13 cellular contexts compared by ENCODE assay signal in genomic region chr20:19943021-19943659, GRCh38.
DNase-seq lines count a peak whose midpoint lies in the region; ATAC-seq and TF ChIP-seq lines count a peak whose summit lies in the region.
"Had no signal": no experiment of that assay in that cellular context is flagged by ENCODE, and none has a peak within 500 bp of the region (broad histone marks: within the 10 kb centered on the region; RNA-seq: fewer than 3 reads in every experiment).

No MANE protein-coding gene starts in this region.

- no peak for TF ChIP-seq CTCF in body of pancreas (IDR thresholded peaks at IDR 0.05)
- no peak for TF ChIP-seq CTCF in lower lobe of right lung (IDR thresholded peaks at IDR 0.05)

- no peak for TF ChIP-seq POLR2A in body of pancreas (IDR thresholded peaks at IDR 0.05)

- H3K4me3 ChIP-seq in body of pancreas (no peak overlapping the region), lower lobe of right lung (no peak overlapping the region)
- H3K4me3 ChIP-seq: psoas muscle, SJSA1 had no signal

- DNase-seq in MV-4-11 (lab: John Stamatoyannopoulos, UW) (peak; percentile 81), body of pancreas (peak in 3 of 4 donors; percentile 23 to 69 (median 25)), lower lobe of right lung (peak; percentile 53), LoVo (ENCODE audit: low spot score) (no peak), iPS-NIHi7 (ENCODE audit: extremely low spot score) (no peak)
- DNase-seq: activated CD8-positive, alpha-beta T cell treated with anti-CD3 and anti-CD28 coated beads, Interleukin-2, amount 10 ng/mL, durations not matched to agents 7 days and 5 days; Calu3; NCI-H2171; psoas muscle had no signal

- H3K27ac ChIP-seq in body of pancreas = peak overlapping the region; percentile 2 to 86 (median 50)
- H3K27ac ChIP-seq in lower lobe of right lung = peak overlapping the region; percentile 83
- H3K27ac ChIP-seq in temporal lobe (ENCODE audit: low read depth, low read length) = peak overlapping the region; percentile 73
- H3K27ac ChIP-seq: psoas muscle, SJSA1 had no signal

- intact Hi-C loops in body of pancreas (cut with DNase I) = no loop called here
- intact Hi-C loops in lower lobe of right lung (cut with DNase I) = no loop called here

- ATAC-seq in body of pancreas = peak; percentile 17
- ATAC-seq in lower lobe of right lung = peak; percentile 49 to 59
- no peak for ATAC-seq in HG02678 (IDR thresholded peaks at IDR 0.05; ENCODE audit: unreplicated experiment)
- ATAC-seq in GM21367 (IDR thresholded peaks at IDR 0.05; ENCODE audit: unreplicated experiment) = no peak
- ATAC-seq: activated CD8-positive, alpha-beta T cell treated with anti-CD3 and anti-CD28 coated beads, Interleukin-2, amount 10 ng/mL, durations not matched to agents 7 days and 5 days had no signal

- H3K36me3 ChIP-seq in body of pancreas (replicated peaks in 1 of 2; ENCODE audit: insufficient read depth in 1 of 2, low read depth in 2 of 2) (no peaks in the 10 kb centered on the region), lower lobe of right lung (peaks cover 36% of the 10 kb centered on the region)
- H3K36me3 ChIP-seq: SJSA1 had no signal

- H3K9me3 ChIP-seq in body of pancreas (no peaks in the 10 kb centered on the region), lower lobe of right lung (no peaks in the 10 kb centered on the region)
- H3K9me3 ChIP-seq: psoas muscle, SJSA1 had no signal

- no peaks in the 10 kb centered on the region for H3K27me3 ChIP-seq in body of pancreas
- no peaks in the 10 kb centered on the region for H3K27me3 ChIP-seq in lower lobe of right lung (ENCODE audit: low read depth)
- H3K27me3 ChIP-seq: SJSA1 had no signal

- peaks cover 57% of the 10 kb centered on the region for H3K4me1 ChIP-seq in body of pancreas
- peaks cover 98% of the 10 kb centered on the region for H3K4me1 ChIP-seq in lower lobe of right lung

- WGBS in body of pancreas, 2 donors = 32 to 69% methylated on average over 9 of the region's 9 CpGs

Comparison
In these comparisons a context has a peak if more than half of its experiments do, and no peak if none do; other contexts are left out.
1. DNase-seq: peak in MV-4-11 (single experiment), body of pancreas (3 of 4) and lower lobe of right lung (single experiment); none in LoVo (single experiment) and iPS-NIHi7 (single experiment).
2. ATAC-seq: peak in body of pancreas (single experiment) and lower lobe of right lung (2 of 2); none in HG02678 (single experiment) and GM21367 (single experiment).
3. Peak in every context shown above with its lines, with median percentiles within 50 percentile points of each other: H3K27ac ChIP-seq.